Comparison of ENCODE assay signal across 1 cellular context in the genomic region with DNA sequence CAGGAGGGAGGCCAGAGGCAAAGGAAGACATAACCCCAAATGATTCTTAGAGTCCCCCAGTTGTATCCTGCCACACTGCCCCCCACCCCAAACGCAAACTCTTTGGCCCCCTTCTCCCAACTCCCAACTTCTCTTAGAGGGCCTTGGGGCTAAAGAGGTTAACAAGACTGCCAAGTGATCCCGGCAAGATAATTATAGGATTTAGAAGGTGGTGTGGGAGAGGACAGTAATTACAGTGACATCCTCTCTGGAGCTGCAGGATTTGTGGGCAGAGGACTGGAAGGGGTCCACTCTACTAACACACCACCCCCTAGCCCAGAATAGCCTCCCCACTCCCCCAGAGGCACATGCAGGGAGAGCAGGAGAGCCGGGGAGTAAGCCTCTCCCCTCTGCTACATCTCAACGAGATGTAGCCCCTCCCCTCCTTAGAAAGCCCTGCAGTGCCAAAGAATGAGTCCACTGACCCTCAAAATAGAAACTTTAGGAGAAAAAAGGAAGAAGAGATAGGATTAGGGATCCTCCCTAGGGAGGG.
TF ChIP-seq lines count a peak whose summit lies in the region.

No MANE protein-coding gene starts in this region.

TF ChIP-seq in HCT116, 20 proteins besides CTCF, POLR2A, EP300 and RAD21:
- TF ChIP-seq ELF1 (IDR thresholded peaks at IDR 0.05; ENCODE audit: borderline replicate concordance, low read depth) (no peak), ZFX (IDR thresholded peaks at IDR 0.05) (no peak)
